Comparison of ENCODE assay signal across 8 cellular contexts in the genomic region with DNA sequence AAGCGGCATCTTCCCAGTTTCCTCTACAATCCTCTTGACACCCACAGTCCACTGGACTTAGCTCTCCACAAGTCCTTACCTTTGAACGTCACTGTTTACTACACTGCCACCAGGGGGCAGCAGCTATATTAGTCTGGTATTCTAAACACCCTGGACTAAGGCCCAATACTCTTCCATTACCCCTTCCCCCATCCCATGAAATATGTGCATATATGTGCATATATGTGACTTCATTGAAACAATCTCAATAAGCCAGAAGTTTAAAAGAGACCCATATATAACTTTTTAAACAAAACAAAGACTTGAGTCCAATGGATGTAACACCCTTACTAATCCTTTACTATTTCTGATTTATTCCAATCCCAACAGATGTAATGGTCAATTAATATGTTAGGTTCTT. TPM values are rescaled to one million over a fixed set of nuclear protein-coding genes. Genes with fewer than 3 reads are reported as not detected.
A peak's percentile ranks its signal among the peaks of the same experiment; 100 is the strongest.
DNase-seq lines count a peak whose midpoint lies in the region; ATAC-seq and TF ChIP-seq lines count a peak whose summit lies in the region.

No MANE protein-coding gene starts in this region.

- no peaks in the 10 kb centered on the region for H3K27me3 Mint-ChIP-seq in activated CD4-positive, alpha-beta T cell treated with anti-CD3 and anti-CD28 coated beads, Interleukin-2, amount 10 ng/mL, durations not matched to agents 24 days and 14 days
- H3K27me3 Mint-ChIP-seq in memory B cell = no peaks in the 10 kb centered on the region

- H3K4me1 Mint-ChIP-seq in activated CD4-positive, alpha-beta T cell treated with anti-CD3 and anti-CD28 coated beads, Interleukin-2, amount 10 ng/mL, durations not matched to agents 24 days and 14 days = peaks cover 19% of the 10 kb centered on the region
- peaks cover 3% of the 10 kb centered on the region for H3K4me1 Mint-ChIP-seq in memory B cell

- intact Hi-C loops in activated CD4-positive, alpha-beta T cell treated with anti-CD3 and anti-CD28 coated beads, Interleukin-2, amount 10 ng/mL, durations not matched to agents 24 days and 14 days (cut with micrococcal nuclease) = loop anchor here (1.0 to 2.0 kb wide), 3 partner anchors 16 to 554 kb away; partner anchors contain the start of genes GGACT and TMTC4
- intact Hi-C loops in dorsolateral prefrontal cortex (cut with DNase I) = no loop called here

- H3K4me3 ChIP-seq in dorsolateral prefrontal cortex = no peak overlapping the region

- no peak overlapping the region for H3K4me3 Mint-ChIP-seq in activated CD4-positive, alpha-beta T cell treated with anti-CD3 and anti-CD28 coated beads, Interleukin-2, amount 10 ng/mL, durations not matched to agents 24 days and 14 days
- no peak overlapping the region for H3K4me3 Mint-ChIP-seq in memory B cell

- ATAC-seq in HG03378 (IDR thresholded peaks at IDR 0.05; ENCODE audit: unreplicated experiment) = peak; percentile 95
- peak; percentile 72 for ATAC-seq in memory B cell (ENCODE audit: low read depth)

- H3K36me3 Mint-ChIP-seq in activated CD4-positive, alpha-beta T cell treated with anti-CD3 and anti-CD28 coated beads, Interleukin-2, amount 10 ng/mL, durations not matched to agents 24 days and 14 days (ENCODE audit: low read depth) = peaks cover 6% of the 10 kb centered on the region
- peaks cover 12% of the 10 kb centered on the region for H3K36me3 Mint-ChIP-seq in memory B cell

- TF ChIP-seq CTCF in C4-2B (conservative IDR thresholded peaks at IDR 0.05) (peak; percentile 83), dorsolateral prefrontal cortex (IDR thresholded peaks at IDR 0.05 in 54 of 56, conservative IDR thresholded peaks at IDR 0.05 in 2 of 56; ENCODE audit: low read depth in 1 of 56, partially characterized antibody in 56 of 56) (peak; percentile 35 to 92 (median 78))

- no peaks in the 10 kb centered on the region for H3K27me3 ChIP-seq in dorsolateral prefrontal cortex

- no peak overlapping the region for H3K27ac Mint-ChIP-seq in activated CD4-positive, alpha-beta T cell treated with anti-CD3 and anti-CD28 coated beads, Interleukin-2, amount 10 ng/mL, durations not matched to agents 24 days and 14 days
- no peak overlapping the region for H3K27ac Mint-ChIP-seq in memory B cell

- H3K27ac ChIP-seq in C4-2B (no peak overlapping the region), dorsolateral prefrontal cortex (no peak overlapping the region)

- DNase-seq in GM19240 (ENCODE audit: insufficient read length, low spot score) (peak; percentile 36), NCI-H524 treated with DMSO at 0.1 percent for 48 hours (lab: John Stamatoyannopoulos, UW) (peak; percentile 6), dorsolateral prefrontal cortex (peak in 9 of 10 donors; percentile 45 to 84 (median 65)), memory B cell (ENCODE audit: low spot score in 2 of 2) (peak; percentile 60 to 70)
- DNase-seq in activated CD4-positive, alpha-beta T cell treated with anti-CD3 and anti-CD28 coated beads, Interleukin-2, amount 10 ng/mL, durations not matched to agents 24 days and 14 days = peak; percentile 92
- peak; percentile 48 to 65 for DNase-seq in stimulated activated CD8-positive, alpha-beta memory T cell treated with anti-CD3 and anti-CD28 coated beads, Interleukin-4, amount 100 ng/mL, for 4 hours (ENCODE audit: low read depth in 2 of 2, low spot score in 1 of 2)

- no peaks in the 10 kb centered on the region for H3K9me3 Mint-ChIP-seq in activated CD4-positive, alpha-beta T cell treated with anti-CD3 and anti-CD28 coated beads, Interleukin-2, amount 10 ng/mL, durations not matched to agents 24 days and 14 days
- H3K9me3 Mint-ChIP-seq in memory B cell = no peaks in the 10 kb centered on the region

RNA-seq across cellular contexts. Expression of gene GGACT, which starts 15.5 kb away (rescaled TPM):
- total RNA-seq in activated CD4-positive, alpha-beta T cell treated with anti-CD3 and anti-CD28 coated beads, Interleukin-2, amount 10 ng/mL, durations not matched to agents 24 days and 14 days = 4.4 and 5.9 TPM in 2 replicates
- 10 to 100 TPM in 1 of 120 experiments, 1 to 10 TPM in 114, under 1 TPM in 5; 0.56 to 10.3 (median 2.8) TPM for total RNA-seq in dorsolateral prefrontal cortex

Comparison
In these comparisons a context has a peak if more than half of its experiments do, and no peak if none do; other contexts are left out.
1. DNase-seq: peak in every context shown above with its lines; median percentile 92 in activated CD4-positive, alpha-beta T cell treated with anti-CD3 and anti-CD28 coated beads, Interleukin-2, amount 10 ng/mL, durations not matched to agents 24 days and 14 days; 65 in dorsolateral prefrontal cortex; 65 in memory B cell; 56 in stimulated activated CD8-positive, alpha-beta memory T cell treated with anti-CD3 and anti-CD28 coated beads, Interleukin-4, amount 100 ng/mL, for 4 hours; 36 in GM19240; 6 in NCI-H524 treated with DMSO at 0.1 percent for 48 hours.